26 cellular contexts compared by ENCODE assay signal in the genomic region with DNA sequence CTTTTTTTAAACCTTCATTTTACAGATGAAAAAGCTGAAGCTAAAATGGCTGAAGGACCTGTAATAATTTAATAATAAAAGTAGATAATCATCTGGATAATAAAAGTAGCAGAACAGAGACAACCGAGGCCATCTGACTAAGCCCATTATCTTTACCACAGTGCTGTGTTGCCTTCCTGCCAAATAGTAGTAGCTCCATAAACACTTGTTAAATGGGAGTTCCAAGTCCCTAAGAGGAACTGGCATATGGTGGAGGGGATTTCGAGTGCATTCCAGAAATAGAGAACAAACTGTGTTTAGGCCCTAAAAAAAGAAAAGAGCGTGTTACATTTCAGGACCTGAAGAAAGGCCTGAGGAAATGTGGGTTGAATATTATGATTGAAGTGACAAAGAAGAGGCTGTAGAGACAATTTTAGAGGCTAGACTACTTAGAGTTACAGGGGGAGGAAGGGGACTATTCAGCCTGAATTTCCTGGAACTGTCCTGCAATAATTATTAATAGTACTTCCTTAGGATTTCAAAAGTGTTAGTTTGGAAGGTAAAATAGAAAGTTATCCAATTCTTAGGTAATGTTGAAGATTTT.
DNase-seq lines count a peak whose midpoint lies in the region; ATAC-seq and TF ChIP-seq lines count a peak whose summit lies in the region.
"Had no signal": no experiment of that assay in that cellular context is flagged by ENCODE, and none has a peak within 500 bp of the region (broad histone marks: within the 10 kb centered on the region; RNA-seq: fewer than 3 reads in every experiment).

No MANE protein-coding gene starts in this region.

- peak overlapping the region; percentile 2 for H3K27ac Mint-ChIP-seq in neural crest cell (ENCODE audit: unreplicated experiment)
- H3K27ac Mint-ChIP-seq: activated naive CD4-positive, alpha-beta T cell treated with anti-CD3 and anti-CD28 coated beads, Interleukin-2, amount 10 ng/mL, durations not matched to agents 7 days and 5 days; effector memory CD8-positive, alpha-beta T cell; stimulated activated memory B cell treated with anti-CD40 and anti-IgM and Interleukin-4, amounts not matched to agents 10 μg/mL and 1 μg/mL and 100 μg/mL, for 72 hours had no signal

- TF ChIP-seq CTCF in neural crest cell (conservative IDR thresholded peaks at IDR 0.05) = no peak

- intact Hi-C loops in cardiac septum (cut with DNase I) = no loop called here

- H3K36me3 Mint-ChIP-seq in neural crest cell (ENCODE audit: low read depth) = no peaks in the 10 kb centered on the region
- H3K36me3 Mint-ChIP-seq: activated naive CD4-positive, alpha-beta T cell treated with anti-CD3 and anti-CD28 coated beads, Interleukin-2, amount 10 ng/mL, durations not matched to agents 7 days and 5 days; stimulated activated memory B cell treated with anti-CD40 and anti-IgM and Interleukin-4, amounts not matched to agents 10 μg/mL and 1 μg/mL and 100 μg/mL, for 72 hours had no signal

- DNase-seq in DMS 273 (lab: John Stamatoyannopoulos, UW; ENCODE audit: unreplicated experiment) (peak; percentile 24), MV-4-11 (lab: John Stamatoyannopoulos, UW) (peak; percentile 52), cerebellar cortex (ENCODE audit: low spot score) (peak; percentile 68), neural crest cell (ENCODE audit: low read depth, low spot score) (no peak), SHP77 (lab: John Stamatoyannopoulos, UW) (no peak), cardiac septum (ENCODE audit: low spot score) (no peak)
- DNase-seq in stimulated activated CD4-positive, alpha-beta T cell treated with anti-CD3 and anti-CD28 coated beads, Interleukin-4, amount 100 ng/mL, for 1 hour = no peak
- DNase-seq: activated CD4-positive, alpha-beta T cell treated with anti-CD3 and anti-CD28 coated beads, Interleukin-2, amount 50 U/mL, for 4 hours; activated naive CD4-positive, alpha-beta T cell treated with anti-CD3 and anti-CD28 coated beads, Interleukin-2, amount 10 ng/mL, durations not matched to agents 7 days and 5 days; BE2C; cortex of kidney; effector memory CD8-positive, alpha-beta T cell; erythroblast; foreskin keratinocyte; GF-D8; HCEC 1CT; left cardiac atrium; mesenchymal stem cell; NCI-H1694 treated with DMSO at 0.1 percent for 48 hours; NCI-H526; SJCRH30; stimulated activated CD4-positive, alpha-beta T cell treated with anti-CD3 and anti-CD28 coated beads, Interleukin-12 subunit alpha, Interleukin-12 subunit beta, amount 100 ng/mL, for 4 hours; stimulated activated CD4-positive, alpha-beta T cell treated with anti-CD3 and anti-CD28 coated beads, Interleukin-4, amount 100 ng/mL, for 4 hours had no signal

- no peaks in the 10 kb centered on the region for H3K9me3 Mint-ChIP-seq in neural crest cell

- H3K4me3 Mint-ChIP-seq in neural crest cell = no peak overlapping the region
- H3K4me3 Mint-ChIP-seq: activated naive CD4-positive, alpha-beta T cell treated with anti-CD3 and anti-CD28 coated beads, Interleukin-2, amount 10 ng/mL, durations not matched to agents 7 days and 5 days; effector memory CD8-positive, alpha-beta T cell; stimulated activated memory B cell treated with anti-CD40 and anti-IgM and Interleukin-4, amounts not matched to agents 10 μg/mL and 1 μg/mL and 100 μg/mL, for 72 hours had no signal

- ATAC-seq in GM21717 (IDR thresholded peaks at IDR 0.05; ENCODE audit: unreplicated experiment) = no peak
- ATAC-seq: effector memory CD8-positive, alpha-beta T cell; foreskin keratinocyte; sciatic nerve; stimulated activated memory B cell treated with anti-CD40 and anti-IgM and Interleukin-4, amounts not matched to agents 10 μg/mL and 1 μg/mL and 100 μg/mL, for 72 hours had no signal

- no peaks in the 10 kb centered on the region for H3K4me1 Mint-ChIP-seq in neural crest cell
- H3K4me1 Mint-ChIP-seq: activated naive CD4-positive, alpha-beta T cell treated with anti-CD3 and anti-CD28 coated beads, Interleukin-2, amount 10 ng/mL, durations not matched to agents 7 days and 5 days; stimulated activated memory B cell treated with anti-CD40 and anti-IgM and Interleukin-4, amounts not matched to agents 10 μg/mL and 1 μg/mL and 100 μg/mL, for 72 hours had no signal

- H3K27me3 Mint-ChIP-seq in neural crest cell (ENCODE audit: low read depth) = no peaks in the 10 kb centered on the region
- H3K27me3 Mint-ChIP-seq: activated naive CD4-positive, alpha-beta T cell treated with anti-CD3 and anti-CD28 coated beads, Interleukin-2, amount 10 ng/mL, durations not matched to agents 7 days and 5 days; effector memory CD8-positive, alpha-beta T cell; stimulated activated memory B cell treated with anti-CD40 and anti-IgM and Interleukin-4, amounts not matched to agents 10 μg/mL and 1 μg/mL and 100 μg/mL, for 72 hours had no signal

Comparison
In these comparisons a context has a peak if more than half of its experiments do, and no peak if none do; other contexts are left out.
1. DNase-seq: peak in DMS 273 (single experiment), MV-4-11 (single experiment) and cerebellar cortex (single experiment); none in neural crest cell (single experiment), stimulated activated CD4-positive, alpha-beta T cell treated with anti-CD3 and anti-CD28 coated beads, Interleukin-4, amount 100 ng/mL, for 1 hour (single experiment), SHP77 (0 of 2) and cardiac septum (single experiment).